30 cellular contexts compared by ENCODE assay signal in the genomic region with DNA sequence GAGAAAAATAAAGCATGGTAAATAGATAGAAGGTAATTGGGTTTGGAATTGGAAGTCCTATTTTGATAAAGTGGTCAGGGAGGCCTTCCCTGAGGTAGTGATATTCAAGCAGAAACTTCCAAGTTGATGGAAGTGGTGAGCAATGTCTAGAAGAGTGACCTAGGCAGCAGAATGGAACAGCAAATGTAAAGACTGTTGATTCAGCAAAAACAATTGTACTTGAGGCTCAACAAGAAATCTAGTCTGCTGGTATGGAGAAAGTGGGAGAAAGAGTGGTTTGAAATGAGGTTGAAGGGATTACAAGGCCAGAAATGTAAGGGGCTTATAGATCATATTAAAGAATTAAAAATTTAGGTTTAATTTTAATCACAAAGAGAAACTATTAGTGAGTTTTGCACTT.
"Had no signal": no experiment of that assay in that cellular context is flagged by ENCODE, and none has a peak within 500 bp of the region (broad histone marks: within the 10 kb centered on the region; RNA-seq: fewer than 3 reads in every experiment).

No MANE protein-coding gene starts in this region.

- DNase-seq: activated B cell treated with CpG ODN at 0.5 μM for 24 hours; activated CD4-positive, alpha-beta memory T cell treated with anti-CD3 and anti-CD28 coated beads, Interleukin-2, amount 10 ng/mL, durations not matched to agents 7 days and 5 days; activated CD4-positive, alpha-beta T cell treated with anti-CD3 and anti-CD28 coated beads for 4 hours; activated CD4-positive, alpha-beta T cell treated with anti-CD3 and anti-CD28 coated beads, Interleukin-2, amount 10 ng/mL, durations not matched to agents 24 days and 14 days; activated CD4-positive, alpha-beta T cell treated with anti-CD3 and anti-CD28 coated beads, Interleukin-2, amount 50 U/mL, for 1 hour; activated CD4-positive, alpha-beta T cell treated with anti-CD3 and anti-CD28 coated beads, Interleukin-2, amount 50 U/mL, for 48 hours; activated CD4-positive, CD25-positive, alpha-beta regulatory T cell treated with anti-CD3 and anti-CD28 coated beads, Interleukin-2, amount 50 U/mL, for 72 hours; activated CD8-positive, alpha-beta memory T cell treated with anti-CD3 and anti-CD28 coated beads for 24 hours; activated CD8-positive, alpha-beta memory T cell treated with anti-CD3 and anti-CD28 coated beads, Interleukin-2, amount 10 ng/mL, durations not matched to agents 7 days and 5 days; activated CD8-positive, alpha-beta memory T cell treated with anti-CD3 and anti-CD28 coated beads, Interleukin-2, amount 50 U/mL, for 48 hours; activated CD8-positive, alpha-beta T cell treated with anti-CD3 and anti-CD28 coated beads, Interleukin-2, amount 10 ng/mL, durations not matched to agents 7 days and 5 days; activated effector memory CD4-positive, alpha-beta T cell treated with Interleukin-2 at 50 U/mL for 16 hours; activated gamma-delta T cell; activated naive CD4-positive, alpha-beta T cell treated with anti-CD3 and anti-CD28 coated beads, Interleukin-2, amount 10 ng/mL, durations not matched to agents 7 days and 5 days; activated naive CD4-positive, alpha-beta T cell treated with Interleukin-2 at 50 U/mL for 16 hours; activated naive CD8-positive, alpha-beta T cell treated with anti-CD3 and anti-CD28 coated beads, Interleukin-2, amount 10 ng/mL, durations not matched to agents 7 days and 5 days; activated naive CD8-positive, alpha-beta T cell treated with anti-CD3 and anti-CD28 coated beads, Interleukin-2, amount 50 U/mL, for 24 hours; activated T-cell treated with anti-CD3 and anti-CD28 coated beads, Interleukin-2, amount 50 U/mL, for 24 hours; activated T-cell treated with anti-CD3 and anti-CD28 coated beads, Interleukin-2, amount 50 U/mL, for 48 hours; amygdala; anterior cingulate cortex; caudate nucleus; T-helper 2 cell; T-helper 9 cell had no signal

- ATAC-seq: activated CD8-positive, alpha-beta memory T cell treated with anti-CD3 and anti-CD28 coated beads, Interleukin-2, amount 10 ng/mL, durations not matched to agents 7 days and 5 days; activated CD8-positive, alpha-beta T cell treated with anti-CD3 and anti-CD28 coated beads, Interleukin-2, amount 10 ng/mL, durations not matched to agents 7 days and 5 days; activated naive CD8-positive, alpha-beta T cell treated with anti-CD3 and anti-CD28 coated beads, Interleukin-2, amount 50 U/mL, for 24 hours had no signal

- H3K4me3 ChIP-seq: ascending aorta, cardiac muscle cell had no signal

- H3K4me1 ChIP-seq: ascending aorta had no signal

- H3K9me3 ChIP-seq: ascending aorta had no signal

- H3K36me3 ChIP-seq: ascending aorta, cardiac muscle cell had no signal

- H3K27me3 ChIP-seq: ascending aorta, cardiac muscle cell had no signal

- FAIRE-seq: bronchial epithelial cell, colon, TTC549 had no signal

- H3K27ac ChIP-seq: ascending aorta, cardiac muscle cell, VCaP had no signal
